ENCODE assay signal across 19 cellular contexts in the genomic region with DNA sequence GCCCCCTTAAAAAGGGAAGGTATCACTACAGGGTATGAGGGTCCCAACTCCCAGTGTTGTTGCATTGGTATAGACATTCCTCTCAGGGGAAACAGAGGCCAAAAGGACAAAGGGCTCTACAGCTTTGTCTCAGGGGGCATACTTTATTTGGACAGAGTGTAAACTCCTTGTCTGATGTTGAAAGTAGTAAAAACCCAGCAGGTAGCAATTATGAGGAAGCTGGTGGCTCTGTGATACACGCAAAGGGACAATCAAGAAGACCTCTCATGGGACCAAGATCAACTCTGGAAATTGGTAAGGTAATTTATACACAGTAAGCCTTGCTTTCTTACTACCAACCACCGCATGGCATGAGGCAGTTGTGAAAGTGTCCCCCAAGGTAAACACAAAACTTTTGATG.
"Had no signal": no experiment of that assay in that cellular context is flagged by ENCODE, and none has a peak within 500 bp of the region (broad histone marks: within the 10 kb centered on the region; RNA-seq: fewer than 3 reads in every experiment).

No MANE protein-coding gene starts in this region.

- H3K36me3 Mint-ChIP-seq: mesothelial cell of epicardium; naive B cell; naive thymus-derived CD8-positive, alpha-beta T cell had no signal

- H3K9me3 ChIP-seq: esophagus muscularis mucosa, gastroesophageal sphincter, left lung, lower lobe of right lung, mucosa of descending colon had no signal

- H3K27me3 Mint-ChIP-seq: naive B cell; naive thymus-derived CD8-positive, alpha-beta T cell had no signal

- H3K4me3 ChIP-seq: coronary artery, dorsolateral prefrontal cortex, esophagus muscularis mucosa, gastroesophageal sphincter, heart right ventricle, left lung, lower lobe of right lung, mucosa of descending colon had no signal

- H3K4me1 ChIP-seq: esophagus muscularis mucosa, foreskin keratinocyte, gastroesophageal sphincter, heart right ventricle, left lung, lower lobe of right lung had no signal

- H3K4me3 Mint-ChIP-seq: mesothelial cell of epicardium; naive B cell; naive thymus-derived CD8-positive, alpha-beta T cell had no signal

- H3K4me1 Mint-ChIP-seq: naive B cell; naive thymus-derived CD8-positive, alpha-beta T cell had no signal

- DNase-seq: dermis blood vessel endothelial cell; dorsolateral prefrontal cortex; effector CD4-positive, alpha-beta T cell; effector memory CD4-positive, alpha-beta T cell; foreskin keratinocyte; heart right ventricle; hippocampal formation; left cardiac atrium; left lung; left ventricle myocardium superior; lower lobe of right lung; mesenchymal stem cell; mucosa of descending colon; naive B cell; naive thymus-derived CD8-positive, alpha-beta T cell had no signal

- H3K9me3 Mint-ChIP-seq: mesothelial cell of epicardium had no signal

- H3K27ac ChIP-seq: coronary artery, dorsolateral prefrontal cortex, esophagus muscularis mucosa, foreskin keratinocyte, gastroesophageal sphincter, heart right ventricle, left lung, lower lobe of right lung had no signal

- H3K27ac Mint-ChIP-seq: mesothelial cell of epicardium; naive B cell; naive thymus-derived CD8-positive, alpha-beta T cell had no signal

- H3K27me3 ChIP-seq: dorsolateral prefrontal cortex, esophagus muscularis mucosa, foreskin keratinocyte, gastroesophageal sphincter, heart right ventricle, left lung had no signal

- ATAC-seq: foreskin keratinocyte; gastroesophageal sphincter; heart right ventricle; left cardiac atrium; left lung; left ventricle myocardium superior; lower lobe of right lung; mucosa of descending colon; naive thymus-derived CD8-positive, alpha-beta T cell had no signal

- H3K36me3 ChIP-seq: esophagus muscularis mucosa, gastroesophageal sphincter, heart right ventricle, left lung, lower lobe of right lung had no signal
